9 cellular contexts compared by ENCODE assay signal in the genomic region with DNA sequence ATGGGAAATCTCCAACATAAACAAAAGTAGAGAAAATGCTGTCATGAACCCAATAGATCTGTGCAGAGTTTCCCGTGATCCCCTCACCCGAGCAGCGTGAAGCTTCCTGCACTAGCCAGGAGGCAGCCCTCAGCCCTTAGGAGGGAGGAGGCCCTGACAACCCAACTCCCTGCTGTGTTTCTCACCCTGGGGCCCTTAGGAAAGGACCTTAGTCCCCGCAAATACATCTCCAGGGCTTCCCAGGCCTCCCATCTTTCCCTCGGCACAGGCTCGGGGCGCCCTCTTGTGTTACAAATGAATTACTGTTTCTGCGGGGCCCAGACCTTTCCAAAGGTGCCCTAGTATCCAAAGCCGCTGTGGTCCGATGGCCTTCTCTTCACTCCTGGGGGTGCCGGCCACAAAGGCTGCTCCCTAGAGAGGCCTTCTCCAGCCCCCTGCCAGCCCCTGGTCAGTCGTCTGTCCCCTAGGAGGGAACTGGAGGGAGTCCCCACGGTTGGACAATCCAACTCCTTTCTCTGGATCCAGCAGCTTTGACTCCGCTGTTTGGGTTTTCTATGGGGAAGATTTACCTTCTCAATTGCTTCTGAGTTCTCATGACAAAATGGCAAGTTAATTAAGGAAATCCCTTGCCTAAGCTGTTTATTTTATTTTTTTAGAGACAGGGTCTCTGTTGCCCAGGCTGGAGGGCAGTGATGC. TPM values are rescaled to one million over a fixed set of nuclear protein-coding genes. Genes with fewer than 3 reads are reported as not detected.
DNase-seq lines count a peak whose midpoint lies in the region; ATAC-seq, FAIRE-seq and TF ChIP-seq lines count a peak whose summit lies in the region.
"Had no signal": no experiment of that assay in that cellular context is flagged by ENCODE, and none has a peak within 500 bp of the region (broad histone marks: within the 10 kb centered on the region; RNA-seq: fewer than 3 reads in every experiment).

No MANE protein-coding gene starts in this region.

- intact Hi-C loops in right lobe of liver (cut with DNase I) = no loop called here

- H3K36me3 ChIP-seq in right lobe of liver = peaks cover 0 to 23% (median 9%) of the 10 kb centered on the region in 4 donors

- POLR2A ChIA-PET in WTC11 (lab: Charles Lee) = no interaction called here

- H3K9me3 ChIP-seq in right lobe of liver = no peaks in the 10 kb centered on the region

- TF ChIP-seq POLR2A in GM12891 (IDR thresholded peaks at IDR 0.05; ENCODE audit: low read depth, low read length) = no peak
- TF ChIP-seq POLR2A in right lobe of liver (IDR thresholded peaks at IDR 0.05) = no peak

- no peaks in the 10 kb centered on the region for H3K27me3 Mint-ChIP-seq in WTC11 (ENCODE audit: low read depth)

- TF ChIP-seq CTCF in WTC11 (IDR thresholded peaks at IDR 0.05) (peak; percentile 79), coronary artery (IDR thresholded peaks at IDR 0.05) (peak; percentile 48), right lobe of liver (IDR thresholded peaks at IDR 0.05) (peak; percentile 75 to 85 (median 82))

- H3K36me3 Mint-ChIP-seq in WTC11 = peaks cover 31% of the 10 kb centered on the region

- peak; percentile 86 for ATAC-seq in WTC11
- peak; percentile 63 to 70 (median 67) for ATAC-seq in right lobe of liver
- ATAC-seq in HG02981 (IDR thresholded peaks at IDR 0.05; ENCODE audit: unreplicated experiment) = no peak

- FAIRE-seq in GM12891 (lab: Jason Lieb, UNC) = peak; percentile 9

- H3K4me1 ChIP-seq in right lobe of liver = peaks cover 0 to 33% (median 13%) of the 10 kb centered on the region in 4 donors

- H3K27ac ChIP-seq in coronary artery (no peak overlapping the region), right lobe of liver (no peak overlapping the region)
- H3K27ac ChIP-seq: epithelial cell of prostate had no signal

- H3K27ac Mint-ChIP-seq in WTC11 = no peak overlapping the region

- CTCF ChIA-PET in WTC11 (lab: Charles Lee) = interaction anchor here (0.5 to 1.5 kb wide), 10 partner anchors 11 to 694 kb away, joined by 3 to 6 read pairs (median 3); no protein-coding TSS in a partner anchor

- H3K4me3 ChIP-seq in coronary artery (no peak overlapping the region), right lobe of liver (no peak overlapping the region)

- H3K9me3 Mint-ChIP-seq in WTC11 = no peaks in the 10 kb centered on the region

- no peaks in the 10 kb centered on the region for H3K27me3 ChIP-seq in right lobe of liver

- 26% methylated on average over 11 of the region's 14 CpGs for WGBS in right lobe of liver (ENCODE audit: insufficient coverage, low coverage, low lambda C conversion rate, missing lambda C conversion rate)

- DNase-seq in A172 (ENCODE audit: low spot score) (peak; percentile 63), GM12891 (ENCODE audit: insufficient read length, low spot score) (peak; percentile 85), NCI-H2107 treated with DMSO at 0.1 percent for 48 hours (lab: John Stamatoyannopoulos, UW; ENCODE audit: unreplicated experiment) (peak; percentile 48), WTC11 (ENCODE audit: low spot score) (peak; percentile 70), coronary artery (ENCODE audit: low spot score) (no peak), right lobe of liver (peak; percentile 53 to 77 (median 72))
- peak; percentile 2 for DNase-seq in stimulated activated CD8-positive, alpha-beta memory T cell treated with anti-CD3 and anti-CD28 coated beads, Interleukin-12 subunit alpha, Interleukin-12 subunit beta, amount 100 ng/mL, for 1 hour (ENCODE audit: low read depth)

- H3K4me3 Mint-ChIP-seq in WTC11 = no peak overlapping the region

- H3K4me1 Mint-ChIP-seq in WTC11 = no peaks in the 10 kb centered on the region

TF ChIP-seq in GM12891, 5 proteins besides CTCF, POLR2A, EP300 and RAD21:
- TF ChIP-seq TAF1 (IDR thresholded peaks at IDR 0.05; ENCODE audit: low read depth, low read length) (no peak), POU2F2 (IDR thresholded peaks at IDR 0.05; ENCODE audit: low read depth, low read length) (no peak), PAX5 (IDR thresholded peaks at IDR 0.05; ENCODE audit: insufficient read depth, low read length, severe bottlenecking) (no peak), POLR2AphosphoS5 (IDR thresholded peaks at IDR 0.05; ENCODE audit: low read depth, low read length) (no peak), SPI1 (IDR thresholded peaks at IDR 0.05; ENCODE audit: low read depth, low read length) (no peak)

TF ChIP-seq in WTC11, 78 proteins besides CTCF, POLR2A, EP300 and RAD21:
- TF ChIP-seq HMGXB4 (CRISPR knock-in tag; IDR thresholded peaks at IDR 0.05) (no peak), ATF1 (CRISPR knock-in tag; IDR thresholded peaks at IDR 0.05) (no peak), ZNF138 (CRISPR knock-in tag; conservative IDR thresholded peaks at IDR 0.05) (no peak), RORB (CRISPR knock-in tag; IDR thresholded peaks at IDR 0.05) (no peak), ZNF423 (CRISPR knock-in tag; IDR thresholded peaks at IDR 0.05) (peak; percentile 90), SOX15 (CRISPR knock-in tag; IDR thresholded peaks at IDR 0.05) (no peak)

RNA-seq across cellular contexts. Expression of gene SH2B2, which starts 49.9 kb away (rescaled TPM):
- total RNA-seq in A172 (2014; rRNA removed; shearing (Covaris generic)) = 2.0 and 2.5 TPM in 2 replicates
- polyA plus RNA-seq in GM12891 (2012; ENCODE audit: low read depth, missing spikeins) = 12.1 TPM
- 14.7 to 16.5 TPM (median 15.9 TPM) in 3 replicates for total RNA-seq in WTC11 (2021)
- total RNA-seq in right lobe of liver = 1 to 10 TPM; 1.7 to 3.1 (median 2.6) TPM
